22 cellular contexts compared by ENCODE assay signal in genomic region chr4:2079926-2080325, GRCh38. TPM values are rescaled to one million over a fixed set of nuclear protein-coding genes. Genes with fewer than 3 reads are reported as not detected.
DNase-seq lines count a peak whose midpoint lies in the region; ATAC-seq and TF ChIP-seq lines count a peak whose summit lies in the region.
"Had no signal": no experiment of that assay in that cellular context is flagged by ENCODE, and none has a peak within 500 bp of the region (broad histone marks: within the 10 kb centered on the region; RNA-seq: fewer than 3 reads in every experiment).

No MANE protein-coding gene starts in this region.

- H3K4me1 Mint-ChIP-seq in H9, result peaks cover 0 to 3% of the 10 kb centered on the region in 2 experiments; a peak in 1 of 4 replicates
- peaks cover 3% of the 10 kb centered on the region for H3K4me1 Mint-ChIP-seq in type B pancreatic cell (ENCODE audit: unreplicated experiment)
- H3K4me1 Mint-ChIP-seq: IgD-negative memory B cell had no signal

- H3K36me3 Mint-ChIP-seq in H9 (ENCODE audit: insufficient read depth in 1 of 3, low read depth in 3 of 3) (no peaks in the 10 kb centered on the region), type B pancreatic cell (no peaks in the 10 kb centered on the region)
- H3K36me3 Mint-ChIP-seq: IgD-negative memory B cell had no signal

- no peak overlapping the region for H3K9ac ChIP-seq in H9 (ENCODE audit: extremely low read depth, insufficient read length, low read length)

- H3K4me2 ChIP-seq in H9 (ENCODE audit: insufficient read depth, insufficient read length, low read length) (no peak overlapping the region), osteoblast (ENCODE audit: insufficient read depth, low read length) (no peak overlapping the region)

- H4K91ac ChIP-seq in H9 (ENCODE audit: insufficient read length, low read depth, low read length), result no peak overlapping the region

- no peak overlapping the region for H3K4me3 Mint-ChIP-seq in H9
- no peak overlapping the region for H3K4me3 Mint-ChIP-seq in type B pancreatic cell
- H3K4me3 Mint-ChIP-seq: IgD-negative memory B cell had no signal

- H3K79me2 ChIP-seq in H9 (ENCODE audit: insufficient read depth, low read length), result no peaks in the 10 kb centered on the region
- H3K79me2 ChIP-seq in osteoblast (ENCODE audit: insufficient read depth, low read length), result no peaks in the 10 kb centered on the region

- H2BK20ac ChIP-seq in H9 (ENCODE audit: low read depth, low read length, poor library complexity, severe bottlenecking), result no peak overlapping the region

- H3K9me3 Mint-ChIP-seq in H9 (no peaks in the 10 kb centered on the region), type B pancreatic cell (no peaks in the 10 kb centered on the region)
- H3K9me3 Mint-ChIP-seq: IgD-negative memory B cell had no signal

- H3K27me3 Mint-ChIP-seq in H9 (ENCODE audit: low read depth) (peaks cover 8% of the 10 kb centered on the region), type B pancreatic cell (peaks cover 4% of the 10 kb centered on the region)
- H3K27me3 Mint-ChIP-seq: IgD-negative memory B cell had no signal

- no peak overlapping the region for H2BK12ac ChIP-seq in H9 (ENCODE audit: insufficient read length, low read depth, low read length)

- intact Hi-C loops in cardiac septum (cut with DNase I) (no loop called here), left ventricle myocardium superior (cut with micrococcal nuclease) (no loop called here)

- H3K36me3 ChIP-seq in osteoblast (ENCODE audit: insufficient read depth, low read length), result no peaks in the 10 kb centered on the region
- H3K36me3 ChIP-seq: MG63 had no signal

- H4K8ac ChIP-seq in H9 (replicated peaks; ENCODE audit: insufficient read length, low read depth, low read length), result no peak overlapping the region

- H3K23me2 ChIP-seq in H9 (ENCODE audit: insufficient read length, low read depth, low read length, poor library complexity, severe bottlenecking), result no peaks in the 10 kb centered on the region

- no peak overlapping the region for H2BK120ac ChIP-seq in H9 (ENCODE audit: low read depth, low read length, poor library complexity, severe bottlenecking)

- TF ChIP-seq CTCF in H9 (conservative IDR thresholded peaks at IDR 0.05), result no peak
- TF ChIP-seq CTCF in osteoblast (IDR thresholded peaks at IDR 0.05; ENCODE audit: extremely low read depth, low read depth, low read length), result no peak
- no peak for TF ChIP-seq CTCF in type B pancreatic cell (conservative IDR thresholded peaks at IDR 0.05)

- H3K79me1 ChIP-seq in H9 (ENCODE audit: insufficient read depth, low read depth, low read length, poor library complexity, severe bottlenecking), result no peaks in the 10 kb centered on the region

- H3T11ph ChIP-seq in H9 (ENCODE audit: low read length), result no peak overlapping the region

- H3K4me3 ChIP-seq in osteoblast (ENCODE audit: insufficient read depth, low read length), result no peak overlapping the region
- H3K4me3 ChIP-seq: MG63 had no signal

- H2AFZ ChIP-seq in H9 (ENCODE audit: low read length), result no peak overlapping the region
- H2AFZ ChIP-seq in osteoblast (ENCODE audit: low read length), result no peak overlapping the region

- WGBS in H9 (ENCODE audit: extremely low coverage, insufficient read length, low lambda C conversion rate), result no CpG with 5 or more reads among the region's 9 CpGs

- no peak overlapping the region for H3K27ac Mint-ChIP-seq in H9
- H3K27ac Mint-ChIP-seq in type B pancreatic cell, result no peak overlapping the region
- H3K27ac Mint-ChIP-seq: IgD-negative memory B cell had no signal

- no peak overlapping the region for H3K18ac ChIP-seq in H9 (ENCODE audit: insufficient read length, low read depth, low read length)

- peak; percentile 54 for DNase-seq in cardiac septum (ENCODE audit: low spot score)
- no peak for DNase-seq in left ventricle myocardium superior
- peak; percentile 11 for DNase-seq in H9
- peak; percentile 56 for DNase-seq in osteoblast (ENCODE audit: insufficient read length, low spot score, missing footprints)
- DNase-seq in type B pancreatic cell (ENCODE audit: extremely low spot score, unreplicated experiment), result peak; percentile 65
- DNase-seq in hippocampal formation (lab: John Stamatoyannopoulos, UW), result no peak
- no peak for DNase-seq in GF-D8 (lab: John Stamatoyannopoulos, UW)
- no peak for DNase-seq in erythroblast (lab: John Stamatoyannopoulos, UW)
- DNase-seq: DMS79 treated with DMSO at 0.1 percent for 48 hours, HCEC 1CT, Karpas-422, MG63, NCI-H1092, NCI-H1436 treated with DMSO at 0.1 percent for 48 hours, NCI-H2029, NCI-H2171, NCI-H526, PC-3, RPMI8226, SIG-M5 had no signal

- H3K4ac ChIP-seq in H9 (ENCODE audit: low read depth, low read length), result no peak overlapping the region

- no peaks in the 10 kb centered on the region for H3K27me3 ChIP-seq in H9 (ENCODE audit: insufficient read depth, low read length)
- H3K27me3 ChIP-seq in osteoblast (ENCODE audit: insufficient read depth, low read length), result no peaks in the 10 kb centered on the region
- H3K27me3 ChIP-seq: MG63 had no signal

- no peak overlapping the region for H2BK15ac ChIP-seq in H9 (ENCODE audit: low read depth, low read length)

- no peak overlapping the region for H2AK5ac ChIP-seq in H9 (ENCODE audit: insufficient read length, low read length)

- no peak overlapping the region for H2BK5ac ChIP-seq in H9 (ENCODE audit: insufficient read length, low read length)

- H3K27ac ChIP-seq in H9 (ENCODE audit: insufficient read length, low read depth, low read length) (no peak overlapping the region), osteoblast (ENCODE audit: low read depth, low read length) (no peak overlapping the region)
- H3K27ac ChIP-seq: C4-2B had no signal

- H3K23ac ChIP-seq in H9 (ENCODE audit: insufficient read length, low read depth, low read length), result no peak overlapping the region

- TF ChIP-seq POLR2A in erythroblast (IDR thresholded peaks at IDR 0.05; ENCODE audit: low read length), result no peak

- H3K4me1 ChIP-seq in H9 (ENCODE audit: insufficient read depth, low read length), result no peaks in the 10 kb centered on the region
- H3K4me1 ChIP-seq in osteoblast (ENCODE audit: insufficient read depth, low read length), result no peaks in the 10 kb centered on the region

- H4K20me1 ChIP-seq in H9 (ENCODE audit: control insufficient read depth, insufficient read depth, insufficient read length), result no peaks in the 10 kb centered on the region
- no peaks in the 10 kb centered on the region for H4K20me1 ChIP-seq in osteoblast (ENCODE audit: insufficient read depth, low read length)

- H3K56ac ChIP-seq in H9 (ENCODE audit: insufficient read length, low read depth, low read length), result no peak overlapping the region

- no peak for ATAC-seq in left ventricle myocardium superior
- ATAC-seq: PC-3 had no signal

- no peak overlapping the region; the same call in 1 of the 2 replicates for H3K14ac ChIP-seq in H9 (ENCODE audit: insufficient read depth, low read length)

- H3K9me3 ChIP-seq in H9 (ENCODE audit: control insufficient read depth, low read depth, low read length) (no peaks in the 10 kb centered on the region), osteoblast (ENCODE audit: low read depth, low read length) (no peaks in the 10 kb centered on the region)
- H3K9me3 ChIP-seq: MG63 had no signal

- H4K5ac ChIP-seq in H9 (ENCODE audit: insufficient read length, low read depth, low read length), result no peak overlapping the region

RNA-seq across cellular contexts. Expression of gene NAT8L, which starts 20.8 kb away (rescaled TPM):
- total RNA-seq in cardiac septum (1.1 TPM), left ventricle myocardium superior (0.82 TPM), H9 (2021) (13.9 and 14.7 TPM in 2 replicates), osteoblast (under 0.01 TPM in 2 replicates), type B pancreatic cell (ENCODE audit: low replicate concordance) (9.6 and 14.9 TPM in 2 replicates)

Comparison
In these comparisons a context has a peak if more than half of its experiments do, and no peak if none do; other contexts are left out.
1. DNase-seq: peak in cardiac septum (single experiment), H9 (single experiment), osteoblast (single experiment) and type B pancreatic cell (single experiment); none in left ventricle myocardium superior (single experiment), hippocampal formation (0 of 2), GF-D8 (single experiment) and erythroblast (0 of 2).